Comparison of ENCODE assay signal across 8 cellular contexts in genomic region chr17:38703742-38704644, GRCh38. TPM values are rescaled to one million over a fixed set of nuclear protein-coding genes. Genes with fewer than 3 reads are reported as not detected.
DNase-seq lines count a peak whose midpoint lies in the region; ATAC-seq and TF ChIP-seq lines count a peak whose summit lies in the region.

No MANE protein-coding gene starts in this region.

- 1% methylated on average over 52 of the region's 52 CpGs for WGBS in ectodermal cell, 2 experiments

- TF ChIP-seq CTCF in BJ (IDR thresholded peaks at IDR 0.05; ENCODE audit: insufficient read depth, low read depth, low read length) = peak; percentile 7; the same call in 1 of the 2 replicates

- no peaks in the 10 kb centered on the region; the same call in 1 of the 2 replicates for H3K27me3 ChIP-seq in BJ (ENCODE audit: control insufficient read depth, insufficient read depth, low read length)
- H3K27me3 ChIP-seq in ectodermal cell (ENCODE audit: control insufficient read depth, insufficient read depth, low read length, poor library complexity, severe bottlenecking) = peaks cover 72% of the 10 kb centered on the region

- peak overlapping the region; percentile 76 for H3K4me3 ChIP-seq in BJ (ENCODE audit: low read depth, low read length)
- H3K4me3 ChIP-seq in ectodermal cell (ENCODE audit: insufficient read depth, low read depth, low read length) = peak overlapping the region; percentile 52

- H3K27ac ChIP-seq in ectodermal cell (ENCODE audit: insufficient read depth, low read depth, low read length, poor library complexity, severe bottlenecking) = no peak overlapping the region

- CTCF ChIA-PET in BJ (lab: Yijun Ruan, JAX) = interaction anchor here (1.0 to 1.3 kb wide), 2 partner anchors 26 to 32 kb away, joined by 3 read pairs; partner anchors contain the start of gene CISD3

- POLR2A ChIA-PET in BJ (lab: Charles Lee) = interaction anchor here (0.6 kb wide), 1 partner anchor 274 kb away, joined by 3 read pairs; no protein-coding TSS in a partner anchor

- no peak for ATAC-seq in HG02884 (IDR thresholded peaks at IDR 0.05; ENCODE audit: unreplicated experiment)

- peaks cover 26% of the 10 kb centered on the region for H3K4me1 ChIP-seq in ectodermal cell (ENCODE audit: control insufficient read depth, insufficient read depth, low read length)

- peaks cover 3% of the 10 kb centered on the region for H3K36me3 ChIP-seq in BJ (ENCODE audit: control insufficient read depth, insufficient read depth, low read length)
- H3K36me3 ChIP-seq in ectodermal cell (ENCODE audit: control insufficient read depth, insufficient read depth, low read length) = no peaks in the 10 kb centered on the region

- no peak for DNase-seq in BJ (ENCODE audit: low read depth)
- peak; percentile 32 for DNase-seq in HCEC 1CT
- DNase-seq in NCI-H345 treated with DMSO at 0.1 percent for 48 hours (lab: John Stamatoyannopoulos, UW; ENCODE audit: unreplicated experiment) = peak; percentile 81
- peak; percentile 79 to 84 for DNase-seq in activated CD4-positive, alpha-beta T cell treated with anti-CD3 and anti-CD28 coated beads, Interleukin-2, amount 50 U/mL, for 4 hours
- peak; percentile 46 for DNase-seq in medulla oblongata (ENCODE audit: extremely low spot score)
- DNase-seq in stimulated activated CD8-positive, alpha-beta memory T cell treated with anti-CD3 and anti-CD28 coated beads, Interleukin-15, amount 100 ng/mL, for 24 hours (ENCODE audit: low read depth) = peak; percentile 66

- H3K9me3 ChIP-seq in ectodermal cell (ENCODE audit: control insufficient read depth, low read length) = no peaks in the 10 kb centered on the region

RNA-seq across cellular contexts. Expression of gene MLLT6, which starts 1.1 kb away (rescaled TPM):
- 21.4 and 32.1 TPM in 2 replicates for polyA plus RNA-seq in BJ (2011; rRNA removed)
- polyA minus RNA-seq in BJ (2011; rRNA and poly(A)+ RNA removed) = 21.5 and 32.8 TPM in 2 replicates
- polyA plus RNA-seq in ectodermal cell (2013, experiment 1 of 4) = 43.9 TPM
- polyA plus RNA-seq in ectodermal cell (2013, experiment 2 of 4) = 52.0 TPM
- polyA plus RNA-seq in ectodermal cell (2013, experiment 3 of 4) = 39.9 TPM
- 46.5 TPM for polyA plus RNA-seq in ectodermal cell (2013, experiment 4 of 4)

RNA-seq across cellular contexts. Expression of gene CISD3, which starts 26.1 kb away (rescaled TPM):
- polyA plus RNA-seq in BJ (2011; rRNA removed) = 15.1 and 17.1 TPM in 2 replicates
- 5.8 and 8.3 TPM in 2 replicates for polyA minus RNA-seq in BJ (2011; rRNA and poly(A)+ RNA removed)
- 7.1 TPM for polyA plus RNA-seq in ectodermal cell (2013, experiment 1 of 4)
- 6.5 TPM for polyA plus RNA-seq in ectodermal cell (2013, experiment 2 of 4)
- 5.4 TPM for polyA plus RNA-seq in ectodermal cell (2013, experiment 3 of 4)
- polyA plus RNA-seq in ectodermal cell (2013, experiment 4 of 4) = 7.1 TPM

RNA-seq across cellular contexts. Expression of gene EPOP, which starts 29.2 kb away (rescaled TPM):
- polyA plus RNA-seq in BJ (2011; rRNA removed) = 0.52 and 0.55 TPM in 2 replicates
- polyA minus RNA-seq in BJ (2011; rRNA and poly(A)+ RNA removed) = 0.43 and 0.51 TPM in 2 replicates
- 32.9 TPM for polyA plus RNA-seq in ectodermal cell (2013, experiment 1 of 4)
- 31.6 TPM for polyA plus RNA-seq in ectodermal cell (2013, experiment 2 of 4)
- 25.6 TPM for polyA plus RNA-seq in ectodermal cell (2013, experiment 3 of 4)
- 27.4 TPM for polyA plus RNA-seq in ectodermal cell (2013, experiment 4 of 4)

RNA-seq across cellular contexts. Expression of gene PCGF2, which starts 44.1 kb away (rescaled TPM):
- polyA plus RNA-seq in BJ (2011; rRNA removed) = 16.6 and 27.6 TPM in 2 replicates
- 20.8 and 27.5 TPM in 2 replicates for polyA minus RNA-seq in BJ (2011; rRNA and poly(A)+ RNA removed)
- 97.7 TPM for polyA plus RNA-seq in ectodermal cell (2013, experiment 1 of 4)
- 93.5 TPM for polyA plus RNA-seq in ectodermal cell (2013, experiment 2 of 4)
- 77.4 TPM for polyA plus RNA-seq in ectodermal cell (2013, experiment 3 of 4)
- polyA plus RNA-seq in ectodermal cell (2013, experiment 4 of 4) = 79.7 TPM

RNA-seq across cellular contexts. Expression of gene PSMB3, which starts 48.5 kb away (rescaled TPM):
- polyA plus RNA-seq in BJ (2011; rRNA removed) = 293 and 337 TPM in 2 replicates
- polyA minus RNA-seq in BJ (2011; rRNA and poly(A)+ RNA removed) = 158 and 319 TPM in 2 replicates
- 245 TPM for polyA plus RNA-seq in ectodermal cell (2013, experiment 1 of 4)
- polyA plus RNA-seq in ectodermal cell (2013, experiment 2 of 4) = 226 TPM
- 213 TPM for polyA plus RNA-seq in ectodermal cell (2013, experiment 3 of 4)
- 242 TPM for polyA plus RNA-seq in ectodermal cell (2013, experiment 4 of 4)
